Comparison of ENCODE assay signal across 7 cellular contexts in the genomic region with DNA sequence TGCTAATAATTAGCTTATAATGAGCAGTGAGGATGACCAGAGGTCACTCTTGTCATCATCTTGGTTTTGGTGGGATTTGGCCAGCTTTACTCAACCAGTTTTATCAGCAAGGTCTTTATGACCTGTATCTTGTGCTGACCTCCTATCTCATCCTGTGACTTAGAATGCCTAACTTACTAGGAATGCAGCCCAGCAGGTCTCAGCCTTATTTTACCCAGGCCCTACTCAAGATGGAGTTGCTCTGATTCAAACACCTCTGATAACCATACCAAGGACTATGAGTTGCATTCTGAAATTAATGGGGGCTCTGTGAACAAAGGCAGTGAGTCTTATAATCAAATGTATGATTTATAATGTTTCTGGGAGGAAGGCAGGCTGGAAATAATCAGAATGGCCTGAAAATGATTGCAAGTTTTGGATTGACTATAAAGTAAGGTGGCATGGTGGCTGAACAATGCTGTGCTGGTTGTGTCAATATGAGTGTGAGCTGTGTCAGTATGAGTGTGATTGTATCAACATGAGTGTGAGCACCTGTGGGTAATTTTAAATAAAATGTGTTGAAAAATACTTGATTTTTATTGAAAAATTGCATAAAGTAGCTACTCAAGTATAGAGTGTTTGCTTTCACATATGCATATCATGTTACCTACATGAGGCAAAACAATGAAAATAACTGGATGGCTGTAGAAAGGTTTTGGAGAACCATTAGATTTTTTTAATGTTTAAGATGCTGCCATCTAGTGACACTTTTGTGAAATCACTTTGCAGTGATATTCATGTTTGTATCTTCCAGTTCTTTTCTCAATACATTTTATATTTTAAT.
DNase-seq lines count a peak whose midpoint lies in the region; ATAC-seq and TF ChIP-seq lines count a peak whose summit lies in the region.

No MANE protein-coding gene starts in this region.

- H2AFZ ChIP-seq in MM.1S (ENCODE audit: low read length): no peak overlapping the region

- ATAC-seq in GM21717 (IDR thresholded peaks at IDR 0.05; ENCODE audit: unreplicated experiment): peak; percentile 38
- no peak for ATAC-seq in GM19324 (IDR thresholded peaks at IDR 0.05; ENCODE audit: low FRiP score, unreplicated experiment)

- H3K9ac ChIP-seq in MM.1S (ENCODE audit: low read length): no peak overlapping the region

- H3K36me3 ChIP-seq in GM06990 (ENCODE audit: control insufficient read depth, insufficient read depth, low read length) (no peaks in the 10 kb centered on the region; the same call in 1 of the 2 replicates), MM.1S (replicated peaks; ENCODE audit: insufficient read depth, low read length) (no peaks in the 10 kb centered on the region), kidney epithelial cell (ENCODE audit: control insufficient read depth, insufficient read depth, low read length) (no peaks in the 10 kb centered on the region)

- H3F3A ChIP-seq in MM.1S (ENCODE audit: insufficient read depth, low read length): no peaks in the 10 kb centered on the region

- no peak overlapping the region for H3K4me2 ChIP-seq in MM.1S (ENCODE audit: low read depth, low read length)

- H3K9me2 ChIP-seq in MM.1S (replicated peaks; ENCODE audit: insufficient read depth, low read length): no peaks in the 10 kb centered on the region

- no peaks in the 10 kb centered on the region for H3K9me3 ChIP-seq in MM.1S (replicated peaks; ENCODE audit: insufficient read depth, low read length)

- no peaks in the 10 kb centered on the region for H3K4me1 ChIP-seq in MM.1S (ENCODE audit: low read length)

- no peaks in the 10 kb centered on the region for H3K79me2 ChIP-seq in MM.1S (ENCODE audit: low read length)

- no peaks in the 10 kb centered on the region for H3K27me3 ChIP-seq in GM06990 (replicated peaks; ENCODE audit: control insufficient read depth, insufficient read depth, low read length)
- H3K27me3 ChIP-seq in MM.1S (replicated peaks; ENCODE audit: insufficient read depth, low read length): no peaks in the 10 kb centered on the region
- no peaks in the 10 kb centered on the region for H3K27me3 ChIP-seq in kidney epithelial cell (ENCODE audit: control insufficient read depth, insufficient read depth, low read length)

- H4K20me1 ChIP-seq in MM.1S (ENCODE audit: insufficient read depth, low read length): no peaks in the 10 kb centered on the region

- H3K4me3 ChIP-seq in GM06990 (replicated peaks; ENCODE audit: low read depth, low read length) (no peak overlapping the region), MM.1S (ENCODE audit: low read length) (no peak overlapping the region), WI38 (ENCODE audit: low read depth, low read length) (no peak overlapping the region), kidney epithelial cell (ENCODE audit: low read depth, low read length) (no peak overlapping the region)

- H3K27ac ChIP-seq in MM.1S (ENCODE audit: low read length): no peak overlapping the region

- DNase-seq in GM06990 (ENCODE audit: extremely low read depth, insufficient read length): no peak
- DNase-seq in MM.1S: peak; percentile 36
- DNase-seq in kidney epithelial cell (ENCODE audit: low read depth): no peak
- no peak for DNase-seq in UCSD-AML1 (lab: John Stamatoyannopoulos, UW; ENCODE audit: unreplicated experiment)

- TF ChIP-seq CTCF in GM06990 (IDR thresholded peaks at IDR 0.05; ENCODE audit: insufficient read depth, low read length, poor library complexity, severe bottlenecking) (peak; percentile 44), MM.1S (IDR thresholded peaks at IDR 0.05; ENCODE audit: low read length) (peak; percentile 39), WI38 (IDR thresholded peaks at IDR 0.05; ENCODE audit: low read depth, low read length) (peak; percentile 26; the same call in 1 of the 2 replicates), kidney epithelial cell (IDR thresholded peaks at IDR 0.05; ENCODE audit: insufficient read depth, low read length, poor library complexity, severe bottlenecking) (peak; percentile 27)
